In genomic region chr16:69131749-69132423, GRCh38 we compare ENCODE assay signal across 7 cellular contexts. TPM values are rescaled to one million over a fixed set of nuclear protein-coding genes. Genes with fewer than 3 reads are reported as not detected.
DNase-seq lines count a peak whose midpoint lies in the region; ATAC-seq and TF ChIP-seq lines count a peak whose summit lies in the region.

No MANE protein-coding gene starts in this region.

- CTCF ChIA-PET in WTC11 (lab: Charles Lee), result interaction anchor here (0.6 to 1.3 kb wide), 6 partner anchors 18 to 603 kb away, joined by 3 to 7 read pairs (median 4); no protein-coding TSS in a partner anchor

- H3K4me1 Mint-ChIP-seq in WTC11, result peaks cover 40% of the 10 kb centered on the region
- peaks cover 44% of the 10 kb centered on the region for H3K4me1 Mint-ChIP-seq in central memory CD8-positive, alpha-beta T cell

- peak overlapping the region; percentile 97 for H3K4me3 Mint-ChIP-seq in WTC11
- H3K4me3 Mint-ChIP-seq in central memory CD8-positive, alpha-beta T cell, result peak overlapping the region; percentile 87

- peaks cover 29% of the 10 kb centered on the region for H3K36me3 Mint-ChIP-seq in WTC11
- H3K36me3 Mint-ChIP-seq in central memory CD8-positive, alpha-beta T cell (ENCODE audit: insufficient read depth), result peaks cover 41% of the 10 kb centered on the region

- peak overlapping the region; percentile 98 for H3K27ac Mint-ChIP-seq in WTC11
- peak overlapping the region; percentile 87 for H3K27ac Mint-ChIP-seq in central memory CD8-positive, alpha-beta T cell (ENCODE audit: low read depth)

- POLR2A ChIA-PET in WTC11 (lab: Charles Lee), result interaction anchor here (0.6 to 1.5 kb wide), 7 partner anchors 15 to 1926 kb away, joined by 3 to 6 read pairs (median 4); partner anchors contain the start of gene HAS3

- peak; percentile 27 to 45 for DNase-seq in NCI-H1930 (lab: John Stamatoyannopoulos, UW)
- peak; percentile 84 for DNase-seq in WTC11 (ENCODE audit: low spot score)
- DNase-seq in central memory CD8-positive, alpha-beta T cell (ENCODE audit: low spot score in 2 of 2), result peak in 1 of 2 donors; percentile 24
- peak; percentile 46 for DNase-seq in kidney glomerular epithelial cell (lab: John Stamatoyannopoulos, UW)
- peak; percentile 71 to 76 for DNase-seq in stimulated activated CD4-positive, alpha-beta T cell treated with anti-CD3 and anti-CD28 coated beads, Interleukin-15, amount 100 ng/mL, for 48 hours (ENCODE audit: low read depth in 2 of 2)

- no peak for TF ChIP-seq CTCF in WTC11 (IDR thresholded peaks at IDR 0.05)

- no peaks in the 10 kb centered on the region for H3K27me3 Mint-ChIP-seq in WTC11 (ENCODE audit: low read depth)
- no peaks in the 10 kb centered on the region for H3K27me3 Mint-ChIP-seq in central memory CD8-positive, alpha-beta T cell

- no peaks in the 10 kb centered on the region for H3K9me3 Mint-ChIP-seq in WTC11
- no peaks in the 10 kb centered on the region for H3K9me3 Mint-ChIP-seq in central memory CD8-positive, alpha-beta T cell

- ATAC-seq in GM18498 (IDR thresholded peaks at IDR 0.05; ENCODE audit: unreplicated experiment) (peak; percentile 50), HG02870 (IDR thresholded peaks at IDR 0.05; ENCODE audit: unreplicated experiment) (peak; percentile 30), WTC11 (peak; percentile 73)
- ATAC-seq in central memory CD8-positive, alpha-beta T cell (replicated peaks; ENCODE audit: extremely low read depth, poor library complexity, severe bottlenecking), result peak; percentile 50

TF ChIP-seq in WTC11, 78 proteins besides CTCF, POLR2A, EP300 and RAD21 (continues in another document):
- peak; percentile 61; the same call in 1 of the 2 replicates for TF ChIP-seq ZMAT4 (CRISPR knock-in tag; IDR thresholded peaks at IDR 0.05)
- 0 out of 2 replicates have a peak, but pooled peaks have one; percentile 23 for TF ChIP-seq ZNF232 (CRISPR knock-in tag; IDR thresholded peaks at IDR 0.05)
- TF ChIP-seq HMGXB4 (CRISPR knock-in tag; IDR thresholded peaks at IDR 0.05), result no peak
- no peak for TF ChIP-seq ZNF263 (CRISPR knock-in tag; IDR thresholded peaks at IDR 0.05; ENCODE audit: low read depth)
- TF ChIP-seq GABPB1 (CRISPR knock-in tag; IDR thresholded peaks at IDR 0.05), result no peak
- TF ChIP-seq TP53 (CRISPR knock-in tag; IDR thresholded peaks at IDR 0.05), result 0 out of 2 replicates have a peak, but pooled peaks have one; percentile 2
- TF ChIP-seq USF1 (CRISPR knock-in tag; IDR thresholded peaks at IDR 0.05), result peak; percentile 24; the same call in 1 of the 2 replicates
- no peak for TF ChIP-seq MAX (CRISPR knock-in tag; IDR thresholded peaks at IDR 0.05)
- TF ChIP-seq ERG (CRISPR knock-in tag; IDR thresholded peaks at IDR 0.05), result peak; percentile 60; the same call in 1 of the 2 replicates
- TF ChIP-seq GRHL2 (CRISPR knock-in tag; IDR thresholded peaks at IDR 0.05; ENCODE audit: insufficient replicate concordance, severe bottlenecking), result no peak
- TF ChIP-seq SMAD4 (CRISPR knock-in tag; IDR thresholded peaks at IDR 0.05), result no peak
- no peak for TF ChIP-seq JAZF1 (CRISPR knock-in tag; IDR thresholded peaks at IDR 0.05)
- 0 out of 2 replicates have a peak, but pooled peaks have one; percentile 6 for TF ChIP-seq SMAD3 (CRISPR knock-in tag; IDR thresholded peaks at IDR 0.05; ENCODE audit: borderline replicate concordance)
- no peak for TF ChIP-seq USF2 (CRISPR knock-in tag; IDR thresholded peaks at IDR 0.05)
- no peak for TF ChIP-seq E2F4 (CRISPR knock-in tag; IDR thresholded peaks at IDR 0.05; ENCODE audit: borderline replicate concordance, low read depth)
- no peak for TF ChIP-seq CREM (CRISPR knock-in tag; IDR thresholded peaks at IDR 0.05)
- TF ChIP-seq ZNF671 (CRISPR knock-in tag; IDR thresholded peaks at IDR 0.05), result no peak
- no peak for TF ChIP-seq FOXP4 (CRISPR knock-in tag; IDR thresholded peaks at IDR 0.05)
- no peak for TF ChIP-seq TCF7 (CRISPR knock-in tag; IDR thresholded peaks at IDR 0.05; ENCODE audit: low read depth)
- TF ChIP-seq ESRRA (CRISPR knock-in tag; IDR thresholded peaks at IDR 0.05; ENCODE audit: borderline replicate concordance), result no peak
- no peak for TF ChIP-seq HMGA2 (CRISPR knock-in tag; IDR thresholded peaks at IDR 0.05)
- TF ChIP-seq CBFB (CRISPR knock-in tag; IDR thresholded peaks at IDR 0.05; ENCODE audit: low read depth), result no peak
- TF ChIP-seq ZNF317 (CRISPR knock-in tag; IDR thresholded peaks at IDR 0.05; ENCODE audit: borderline replicate concordance, low read depth), result no peak

RNA-seq across cellular contexts. Expression of gene CHTF8, which starts 0.5 kb away (rescaled TPM):
- 115 to 134 TPM (median 132 TPM) in 3 replicates for total RNA-seq in WTC11 (2021)

RNA-seq across cellular contexts. Expression of gene UTP4, which starts 0.6 kb away (rescaled TPM):
- total RNA-seq in WTC11 (2021), result 71.0 to 85.7 TPM (median 74.4 TPM) in 3 replicates

RNA-seq across cellular contexts. Expression of gene HAS3, which starts 26.4 kb away (rescaled TPM):
- total RNA-seq in WTC11 (2021), result 54.4 to 66.9 TPM (median 56.0 TPM) in 3 replicates

RNA-seq across cellular contexts. Expression of gene SNTB2, which starts 55.1 kb away (rescaled TPM):
- total RNA-seq in WTC11 (2021), result 21.0 to 23.7 TPM (median 23.7 TPM) in 3 replicates
